In the genomic region with DNA sequence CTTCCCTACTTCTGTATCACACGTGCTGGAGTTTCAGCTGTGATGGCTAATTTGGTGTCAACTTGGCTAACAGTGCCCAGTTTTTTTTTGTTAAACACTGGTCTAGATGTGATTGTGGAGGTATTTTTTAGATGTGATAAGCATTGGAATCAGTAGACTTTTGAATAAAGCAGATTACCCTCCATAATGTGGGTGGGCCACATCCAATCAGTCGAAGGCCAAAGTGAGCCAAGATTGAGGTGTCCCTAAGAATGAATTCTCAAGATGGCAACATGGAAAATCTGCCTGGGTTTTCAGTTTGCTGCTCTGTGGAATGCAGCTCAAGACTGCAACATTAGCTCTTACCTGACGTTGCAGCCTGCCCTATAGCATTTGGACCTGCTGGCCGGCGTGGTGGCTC, we compare ENCODE assay signal across 37 cellular contexts.
"Had no signal": no experiment of that assay in that cellular context is flagged by ENCODE, and none has a peak within 500 bp of the region (broad histone marks: within the 10 kb centered on the region; RNA-seq: fewer than 3 reads in every experiment).

No MANE protein-coding gene starts in this region.

- H3K27me3 ChIP-seq: MG63 had no signal

- H3K36me3 ChIP-seq: MG63 had no signal

- DNase-seq: Karpas-422, Kasumi-1, MG63, MM.1S, MV-4-11, NCI-H1048, NCI-H1092, NCI-H1092 treated with DMSO at 0.1 percent for 48 hours, NCI-H1105, NCI-H1105 treated with DMSO at 0.1 percent for 48 hours, NCI-H1417, NCI-H1417 treated with DMSO at 0.1 percent for 48 hours, NCI-H1436, NCI-H1436 treated with DMSO at 0.1 percent for 48 hours, NCI-H146, NCI-H1694, NCI-H1694 treated with DMSO at 0.1 percent for 48 hours, NCI-H187, NCI-H187 treated with DMSO at 0.1 percent for 48 hours, NCI-H1930, NCI-H2029, NCI-H2029 treated with DMSO at 0.1 percent for 48 hours, NCI-H2081, NCI-H2081 treated with DMSO at 0.1 percent for 48 hours, NCI-H2107, NCI-H2171, NCI-H2171 treated with DMSO at 0.1 percent for 48 hours, NCI-H2227 treated with DMSO at 0.1 percent for 48 hours, NCI-H226, NCI-H345, NCI-H446, NCI-H446 treated with DMSO at 0.1 percent for 48 hours, NCI-H510A, NCI-H510A treated with DMSO at 0.1 percent for 48 hours, NCI-H524, NCI-H524 treated with DMSO at 0.1 percent for 48 hours, NCI-H526 had no signal

- H3K4me3 ChIP-seq: MG63 had no signal

- H3K9me3 ChIP-seq: MG63 had no signal
